Comparison of ENCODE assay signal across 9 cellular contexts in genomic region chr12:15477761-15478160, GRCh38.
"Had no signal": no experiment of that assay in that cellular context is flagged by ENCODE, and none has a peak within 500 bp of the region (broad histone marks: within the 10 kb centered on the region; RNA-seq: fewer than 3 reads in every experiment).

No MANE protein-coding gene starts in this region.

- DNase-seq: activated CD4-positive, alpha-beta T cell treated with anti-CD3 and anti-CD28 coated beads, Interleukin-2, amount 50 U/mL, for 48 hours; dorsolateral prefrontal cortex; foreskin keratinocyte; hippocampal formation; islet precursor cell; occipital lobe; retina; stimulated activated CD4-positive, alpha-beta T cell treated with anti-CD3 and anti-CD28 coated beads, Interleukin-2, amount 100 ng/mL, for 24 hours; stimulated activated naive CD4-positive, alpha-beta T cell treated with Interleukin-2 at 50 U/mL for 16 hours had no signal
